Comparison of ENCODE assay signal across 8 cellular contexts in genomic region chr11:35138606-35138948, GRCh38. TPM values are rescaled to one million over a fixed set of nuclear protein-coding genes. Genes with fewer than 3 reads are reported as not detected.
DNase-seq lines count a peak whose midpoint lies in the region; ATAC-seq, FAIRE-seq and TF ChIP-seq lines count a peak whose summit lies in the region.

No MANE protein-coding gene starts in this region.

- TF ChIP-seq POLR2A in A549 (IDR thresholded peaks at IDR 0.05; ENCODE audit: low read length) = no peak

- intact Hi-C loops in mucosa of descending colon (cut with DNase I, micrococcal nuclease) = no loop called here

- CTCF ChIA-PET in A549 (lab: Yijun Ruan, JAX) = interaction anchor here (0.6 to 1.3 kb wide), 4 partner anchors 22 to 342 kb away, joined by 3 to 5 read pairs (median 3); no protein-coding TSS in a partner anchor

- peak overlapping the region; percentile 98 for H3K4me2 ChIP-seq in A549

- POLR2A ChIA-PET in A549 (lab: Yijun Ruan, JAX) = interaction anchor here (0.6 to 2.6 kb wide), 4 partner anchors 22 to 129 kb away, joined by 3 to 20 read pairs (median 7); no protein-coding TSS in a partner anchor

- FAIRE-seq in A549 (lab: Jason Lieb, UNC) (no peak), bronchial epithelial cell (lab: Jason Lieb, UNC) (no peak)

- peak; percentile 15 to 19; a peak in 2 of 5 replicates for TF ChIP-seq RAD21 in A549 (conservative IDR thresholded peaks at IDR 0.05 in 1 of 2, IDR thresholded peaks at IDR 0.05 in 1 of 2)

- H3K36me3 ChIP-seq in HUES48 (ENCODE audit: control insufficient read depth, insufficient read depth, low read length) (no peaks in the 10 kb centered on the region), bronchial epithelial cell (ENCODE audit: control insufficient read depth, insufficient read depth, low read length) (no peaks in the 10 kb centered on the region), mucosa of descending colon (ENCODE audit: low read depth) (no peaks in the 10 kb centered on the region)

- no peak for TF ChIP-seq EP300 in A549 (IDR thresholded peaks at IDR 0.05)

- TF ChIP-seq CTCF in A549 (IDR thresholded peaks at IDR 0.05) (no peak), bronchial epithelial cell (IDR thresholded peaks at IDR 0.05; ENCODE audit: insufficient read depth, low read length, severe bottlenecking) (no peak), mucosa of descending colon (IDR thresholded peaks at IDR 0.05) (no peak)

- peak; percentile 51 to 64 for ATAC-seq in A549
- peak; percentile 5 for ATAC-seq in mucosa of descending colon
- no peak for ATAC-seq in HG02884 (IDR thresholded peaks at IDR 0.05; ENCODE audit: unreplicated experiment)

- no peaks in the 10 kb centered on the region for H3K9me3 ChIP-seq in A549
- H3K9me3 ChIP-seq in HUES48 (ENCODE audit: control insufficient read depth, insufficient read depth, low read length) = no peaks in the 10 kb centered on the region
- no peaks in the 10 kb centered on the region for H3K9me3 ChIP-seq in mucosa of descending colon

- peak in 1 of 2 experiments; percentile 51 for DNase-seq in A549 (ENCODE audit: low read depth in 1 of 2, low spot score in 1 of 2)
- DNase-seq in bronchial epithelial cell (ENCODE audit: low read depth) = no peak
- no peak for DNase-seq in mucosa of descending colon
- DNase-seq in ureter (ENCODE audit: low spot score) = no peak
- DNase-seq in stimulated activated CD4-positive, alpha-beta T cell treated with anti-CD3 and anti-CD28 coated beads, Interleukin-15, amount 100 ng/mL, for 24 hours = no peak
- no peak for DNase-seq in AG08395 (ENCODE audit: low spot score)

- 0% methylated on average over 6 of the region's 16 CpGs for WGBS in A549 (ENCODE audit: missing lambda C conversion rate)

- H3K4me3 ChIP-seq in A549 (peak overlapping the region; percentile 79), HUES48 (ENCODE audit: low read depth, low read length) (peak overlapping the region; percentile 78), bronchial epithelial cell (ENCODE audit: low read depth, low read length) (peak overlapping the region; percentile 96), mucosa of descending colon (peak overlapping the region; percentile 48)

- H3K4me1 ChIP-seq in A549 = peaks cover 54% of the 10 kb centered on the region
- H3K4me1 ChIP-seq in HUES48 (ENCODE audit: control insufficient read depth, insufficient read depth, low read length) = peaks cover 12% of the 10 kb centered on the region
- H3K4me1 ChIP-seq in mucosa of descending colon (ENCODE audit: low read depth) = peaks cover 21% of the 10 kb centered on the region

- H3K9ac ChIP-seq in HUES48 (ENCODE audit: low read depth, low read length) = peak overlapping the region; percentile 71; the same call in 1 of the 2 replicates

- H3K27me3 ChIP-seq in HUES48 (ENCODE audit: control insufficient read depth, insufficient read depth, low read length) = peaks cover 41% of the 10 kb centered on the region
- no peaks in the 10 kb centered on the region for H3K27me3 ChIP-seq in bronchial epithelial cell (ENCODE audit: control insufficient read depth, insufficient read depth, low read length)

- H3K27ac ChIP-seq in A549 = peak overlapping the region; percentile 96 to 98
- no peak overlapping the region for H3K27ac ChIP-seq in HUES48 (ENCODE audit: low read depth, low read length)

TF ChIP-seq in A549, 52 proteins besides CTCF, POLR2A, EP300 and RAD21:
- TF ChIP-seq E2F6 (IDR thresholded peaks at IDR 0.05; ENCODE audit: borderline replicate concordance, low read depth) = peak; percentile 65
- TF ChIP-seq BHLHE40 (IDR thresholded peaks at IDR 0.05; ENCODE audit: low read depth, low read length) = no peak
- TF ChIP-seq HDAC2 (IDR thresholded peaks at IDR 0.05) = no peak
- TF ChIP-seq NFE2L2 (conservative IDR thresholded peaks at IDR 0.05; ENCODE audit: low read length) = no peak

RNA-seq across cellular contexts. Expression of gene CD44, which starts 0.4 kb away (rescaled TPM):
- 309 and 350 TPM in 2 replicates for polyA plus RNA-seq in A549 (2011; rRNA removed)
- 153 and 218 TPM in 2 replicates for polyA plus RNA-seq in A549 (2012; cell fraction: cytosol; rRNA removed)
- polyA plus RNA-seq in A549 (2012; cell fraction: nucleus; rRNA removed) = 265 and 417 TPM in 2 replicates
- 545 to 587 TPM (median 585 TPM) in 3 replicates for polyA plus RNA-seq in A549 (2017; fragmentation: RNase III; extraction: RNeasy Plus Mini Kit Qiagen cat#74134 plus additional on column Dnase treatment)
- polyA minus RNA-seq in A549 (2011; rRNA and poly(A)+ RNA removed) = 385 and 445 TPM in 2 replicates
- total RNA-seq in bronchial epithelial cell = 254 and 319 TPM in 2 replicates
- 100 to 1,000 TPM; 105 to 154 (median 136) TPM for total RNA-seq in mucosa of descending colon
- 348 TPM for total RNA-seq in ureter
